Comparison of ENCODE assay signal across 1 cellular context in the genomic region with DNA sequence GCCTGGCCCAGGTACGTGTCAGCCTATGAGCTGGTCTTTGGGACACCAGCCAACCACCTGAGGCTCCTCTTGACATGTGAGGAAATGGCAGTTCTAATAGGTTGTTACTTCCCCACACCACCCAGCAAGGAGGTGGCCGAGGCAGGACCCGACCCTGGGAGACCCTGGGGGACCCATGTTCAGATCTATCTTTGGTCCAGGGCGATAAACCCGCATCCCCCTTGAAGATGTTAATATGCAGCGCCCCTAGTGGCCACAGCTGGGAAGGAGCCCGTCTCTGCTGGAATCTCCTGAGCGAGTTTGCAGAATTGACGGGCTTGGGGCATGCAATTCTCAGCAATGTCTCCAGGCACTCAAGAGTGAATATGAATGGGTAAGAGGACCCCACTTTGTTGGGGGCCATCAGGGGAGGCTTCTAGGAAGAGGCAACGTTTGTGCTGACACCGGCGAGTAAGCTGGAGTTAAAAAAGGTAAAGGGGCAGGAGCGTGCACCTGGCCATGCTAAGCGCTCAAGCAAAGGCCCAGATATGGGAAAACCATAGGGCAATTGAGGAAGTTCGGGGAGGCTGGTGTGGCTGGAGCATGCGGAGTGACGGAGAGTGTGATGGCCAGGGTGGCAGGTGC.
TF ChIP-seq lines count a peak whose summit lies in the region.

No MANE protein-coding gene starts in this region.

TF ChIP-seq in WTC11, 78 proteins besides CTCF, POLR2A, EP300 and RAD21 (continued from another document):
- TF ChIP-seq, protein P1, sequence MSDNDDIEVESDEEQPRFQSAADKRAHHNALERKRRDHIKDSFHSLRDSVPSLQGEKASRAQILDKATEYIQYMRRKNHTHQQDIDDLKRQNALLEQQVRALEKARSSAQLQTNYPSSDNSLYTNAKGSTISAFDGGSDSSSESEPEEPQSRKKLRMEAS (CRISPR knock-in tag; IDR thresholded peaks at IDR 0.05) = no peak
- TF ChIP-seq, protein P2, sequence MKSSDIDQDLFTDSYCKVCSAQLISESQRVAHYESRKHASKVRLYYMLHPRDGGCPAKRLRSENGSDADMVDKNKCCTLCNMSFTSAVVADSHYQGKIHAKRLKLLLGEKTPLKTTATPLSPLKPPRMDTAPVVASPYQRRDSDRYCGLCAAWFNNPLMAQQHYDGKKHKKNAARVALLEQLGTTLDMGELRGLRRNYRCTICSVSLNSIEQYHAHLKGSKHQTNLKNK (CRISPR knock-in tag; IDR thresholded peaks at IDR 0.05) = no peak
- TF ChIP-seq, protein P3, sequence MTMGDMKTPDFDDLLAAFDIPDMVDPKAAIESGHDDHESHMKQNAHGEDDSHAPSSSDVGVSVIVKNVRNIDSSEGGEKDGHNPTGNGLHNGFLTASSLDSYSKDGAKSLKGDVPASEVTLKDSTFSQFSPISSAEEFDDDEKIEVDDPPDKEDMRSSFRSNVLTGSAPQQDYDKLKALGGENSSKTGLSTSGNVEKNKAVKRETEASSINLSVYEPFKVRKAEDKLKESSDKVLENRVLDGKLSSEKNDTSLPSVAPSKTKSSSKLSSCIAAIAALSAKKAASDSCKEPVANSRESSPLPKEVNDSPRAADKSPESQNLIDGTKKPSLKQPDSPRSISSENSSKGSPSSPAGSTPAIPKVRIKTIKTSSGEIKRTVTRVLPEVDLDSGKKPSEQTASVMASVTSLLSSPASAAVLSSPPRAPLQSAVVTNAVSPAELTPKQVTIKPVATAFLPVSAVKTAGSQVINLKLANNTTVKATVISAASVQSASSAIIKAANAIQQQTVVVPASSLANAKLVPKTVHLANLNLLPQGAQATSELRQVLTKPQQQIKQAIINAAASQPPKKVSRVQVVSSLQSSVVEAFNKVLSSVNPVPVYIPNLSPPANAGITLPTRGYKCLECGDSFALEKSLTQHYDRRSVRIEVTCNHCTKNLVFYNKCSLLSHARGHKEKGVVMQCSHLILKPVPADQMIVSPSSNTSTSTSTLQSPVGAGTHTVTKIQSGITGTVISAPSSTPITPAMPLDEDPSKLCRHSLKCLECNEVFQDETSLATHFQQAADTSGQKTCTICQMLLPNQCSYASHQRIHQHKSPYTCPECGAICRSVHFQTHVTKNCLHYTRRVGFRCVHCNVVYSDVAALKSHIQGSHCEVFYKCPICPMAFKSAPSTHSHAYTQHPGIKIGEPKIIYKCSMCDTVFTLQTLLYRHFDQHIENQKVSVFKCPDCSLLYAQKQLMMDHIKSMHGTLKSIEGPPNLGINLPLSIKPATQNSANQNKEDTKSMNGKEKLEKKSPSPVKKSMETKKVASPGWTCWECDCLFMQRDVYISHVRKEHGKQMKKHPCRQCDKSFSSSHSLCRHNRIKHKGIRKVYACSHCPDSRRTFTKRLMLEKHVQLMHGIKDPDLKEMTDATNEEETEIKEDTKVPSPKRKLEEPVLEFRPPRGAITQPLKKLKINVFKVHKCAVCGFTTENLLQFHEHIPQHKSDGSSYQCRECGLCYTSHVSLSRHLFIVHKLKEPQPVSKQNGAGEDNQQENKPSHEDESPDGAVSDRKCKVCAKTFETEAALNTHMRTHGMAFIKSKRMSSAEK (CRISPR knock-in tag; IDR thresholded peaks at IDR 0.05; ENCODE audit: borderline replicate concordance) = no peak
- TF ChIP-seq ZBTB21 (CRISPR knock-in tag; IDR thresholded peaks at IDR 0.05; ENCODE audit: borderline replicate concordance) = no peak
- TF ChIP-seq, protein P4, sequence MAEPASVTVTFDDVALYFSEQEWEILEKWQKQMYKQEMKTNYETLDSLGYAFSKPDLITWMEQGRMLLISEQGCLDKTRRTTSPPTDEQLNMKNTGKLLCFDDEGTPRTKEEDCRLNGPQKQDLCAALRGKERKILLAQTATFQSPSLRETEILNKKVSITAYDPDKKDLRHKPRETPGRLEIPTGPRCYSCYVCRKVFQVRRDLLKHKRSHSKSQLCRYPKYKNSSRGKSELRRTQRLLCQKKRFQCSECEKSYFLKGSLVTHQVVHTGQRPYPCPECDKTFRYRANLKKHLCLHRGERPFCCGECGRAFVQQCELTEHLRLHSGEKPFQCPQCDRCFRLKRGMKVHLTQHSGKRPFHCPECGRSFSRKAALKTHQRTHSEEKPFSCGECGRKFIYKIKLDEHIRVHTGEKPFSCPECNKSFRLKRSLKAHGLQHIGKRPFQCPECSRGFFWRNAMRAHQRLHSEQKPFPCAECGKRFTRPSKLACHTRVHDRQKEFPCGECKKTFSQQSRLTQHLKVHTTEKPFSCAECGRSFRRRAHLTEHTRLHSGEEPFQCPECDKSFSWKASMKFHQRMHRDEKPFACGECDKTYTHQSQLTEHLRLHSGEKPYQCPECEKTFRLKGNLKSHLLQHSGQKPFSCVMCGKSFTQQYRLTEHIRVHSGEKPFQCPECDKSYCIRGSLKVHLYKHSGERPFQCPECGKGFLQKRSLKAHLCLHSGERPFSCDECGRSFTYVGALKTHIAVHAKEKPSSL (CRISPR knock-in tag; conservative IDR thresholded peaks at IDR 0.05) = no peak
- TF ChIP-seq, protein P5, sequence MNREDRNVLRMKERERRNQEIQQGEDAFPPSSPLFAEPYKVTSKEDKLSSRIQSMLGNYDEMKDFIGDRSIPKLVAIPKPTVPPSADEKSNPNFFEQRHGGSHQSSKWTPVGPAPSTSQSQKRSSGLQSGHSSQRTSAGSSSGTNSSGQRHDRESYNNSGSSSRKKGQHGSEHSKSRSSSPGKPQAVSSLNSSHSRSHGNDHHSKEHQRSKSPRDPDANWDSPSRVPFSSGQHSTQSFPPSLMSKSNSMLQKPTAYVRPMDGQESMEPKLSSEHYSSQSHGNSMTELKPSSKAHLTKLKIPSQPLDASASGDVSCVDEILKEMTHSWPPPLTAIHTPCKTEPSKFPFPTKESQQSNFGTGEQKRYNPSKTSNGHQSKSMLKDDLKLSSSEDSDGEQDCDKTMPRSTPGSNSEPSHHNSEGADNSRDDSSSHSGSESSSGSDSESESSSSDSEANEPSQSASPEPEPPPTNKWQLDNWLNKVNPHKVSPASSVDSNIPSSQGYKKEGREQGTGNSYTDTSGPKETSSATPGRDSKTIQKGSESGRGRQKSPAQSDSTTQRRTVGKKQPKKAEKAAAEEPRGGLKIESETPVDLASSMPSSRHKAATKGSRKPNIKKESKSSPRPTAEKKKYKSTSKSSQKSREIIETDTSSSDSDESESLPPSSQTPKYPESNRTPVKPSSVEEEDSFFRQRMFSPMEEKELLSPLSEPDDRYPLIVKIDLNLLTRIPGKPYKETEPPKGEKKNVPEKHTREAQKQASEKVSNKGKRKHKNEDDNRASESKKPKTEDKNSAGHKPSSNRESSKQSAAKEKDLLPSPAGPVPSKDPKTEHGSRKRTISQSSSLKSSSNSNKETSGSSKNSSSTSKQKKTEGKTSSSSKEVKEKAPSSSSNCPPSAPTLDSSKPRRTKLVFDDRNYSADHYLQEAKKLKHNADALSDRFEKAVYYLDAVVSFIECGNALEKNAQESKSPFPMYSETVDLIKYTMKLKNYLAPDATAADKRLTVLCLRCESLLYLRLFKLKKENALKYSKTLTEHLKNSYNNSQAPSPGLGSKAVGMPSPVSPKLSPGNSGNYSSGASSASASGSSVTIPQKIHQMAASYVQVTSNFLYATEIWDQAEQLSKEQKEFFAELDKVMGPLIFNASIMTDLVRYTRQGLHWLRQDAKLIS (CRISPR knock-in tag; IDR thresholded peaks at IDR 0.05; ENCODE audit: borderline replicate concordance) = no peak
TF ChIP-seq in WTC11: peak in this region for 0.
